8 cellular contexts compared by ENCODE assay signal in the genomic region with DNA sequence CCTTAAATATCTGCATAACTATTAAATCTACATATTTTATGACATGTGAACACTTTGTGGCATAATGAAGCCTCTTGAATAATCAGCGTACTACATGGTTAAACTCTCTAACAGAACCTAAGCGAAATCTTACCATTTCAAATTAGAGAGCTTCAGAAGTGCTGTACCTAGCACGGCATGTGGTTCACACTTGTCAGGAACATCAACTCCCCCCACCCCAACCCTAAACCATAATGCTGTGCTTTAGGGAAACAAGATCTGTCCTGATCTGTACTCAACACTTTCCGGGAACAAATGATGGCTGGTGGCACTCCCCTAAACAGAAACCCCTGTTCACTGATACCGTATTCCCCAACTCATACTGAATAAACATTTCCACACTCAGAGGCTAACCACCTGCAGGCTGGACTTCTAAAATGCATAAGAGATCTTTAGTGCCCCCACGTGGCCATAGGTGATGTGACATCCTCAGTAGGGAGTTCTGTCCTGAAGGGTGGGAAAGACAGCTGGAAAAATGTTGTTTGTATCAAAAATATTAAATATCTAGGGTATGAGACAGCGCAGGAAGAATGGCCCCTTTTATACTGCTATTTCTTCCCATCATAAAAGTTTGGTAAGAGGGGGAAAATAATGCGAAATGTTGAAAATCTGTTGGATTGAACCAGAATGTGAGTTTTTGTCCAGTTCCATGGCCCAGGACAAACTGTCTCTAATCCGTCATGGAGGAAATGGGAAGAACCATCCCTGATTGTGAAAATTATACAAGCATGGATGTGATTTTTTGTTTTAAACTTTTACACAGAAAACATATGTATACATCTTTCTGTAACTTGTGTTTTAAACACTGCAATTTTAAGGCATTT.
DNase-seq lines count a peak whose midpoint lies in the region; ATAC-seq and TF ChIP-seq lines count a peak whose summit lies in the region.

No MANE protein-coding gene starts in this region.

- H3K9me3 Mint-ChIP-seq in CD14-positive monocyte = peaks cover 0 to 4% (median 2%) of the 10 kb centered on the region in 7 donors

- H3K4me1 Mint-ChIP-seq in CD14-positive monocyte = peaks cover 36% of the 10 kb centered on the region

- TF ChIP-seq CTCF in CD14-positive monocyte (IDR thresholded peaks at IDR 0.05) = peak; percentile 91

- no peak overlapping the region for H3K4me3 Mint-ChIP-seq in CD14-positive monocyte

- intact Hi-C loops in CD14-positive monocyte (cut with micrococcal nuclease) = loop anchor here (5.0 to 10.0 kb wide), 2 partner anchors 163 to 1506 kb away; no protein-coding TSS in a partner anchor

- POLR2A ChIA-PET in HEK293T (lab: Yijun Ruan, JAX) = no interaction called here

- DNase-seq in CD14-positive monocyte (ENCODE audit: low spot score) = no peak
- DNase-seq in HEK293T (ENCODE audit: extremely low spot score) = peak; percentile 64
- peak; percentile 85 for DNase-seq in NCI-H69 (lab: John Stamatoyannopoulos, UW)
- peak; percentile 37 to 41 for DNase-seq in activated CD4-positive, alpha-beta T cell treated with anti-CD3 and anti-CD28 coated beads, Interleukin-2, amount 50 U/mL, for 4 hours
- DNase-seq in ecto neural progenitor cell (ENCODE audit: low spot score) = peak; percentile 68
- DNase-seq in lung microvascular endothelial cell (ENCODE audit: low read depth in 2 of 2) = peak; percentile 76 to 84
- DNase-seq in stimulated activated CD8-positive, alpha-beta memory T cell treated with anti-CD3 and anti-CD28 coated beads, Interleukin-15, amount 100 ng/mL, for 4 hours (ENCODE audit: low read depth in 2 of 2) = peak; percentile 4 to 13

- H3K27me3 Mint-ChIP-seq in CD14-positive monocyte (ENCODE audit: low read depth in 3 of 3) = peaks cover 5 to 9% (median 6%) of the 10 kb centered on the region in 3 donors

- H3K36me3 Mint-ChIP-seq in CD14-positive monocyte = peaks cover 1 to 4% of the 10 kb centered on the region in 2 donors

- CTCF ChIA-PET in HEK293T (lab: Yijun Ruan, JAX) = interaction anchor here (0.6 to 1.0 kb wide), 7 partner anchors 11 to 383 kb away, joined by 3 read pairs; no protein-coding TSS in a partner anchor

- no peak overlapping the region for H3K27ac Mint-ChIP-seq in CD14-positive monocyte

- ATAC-seq in GM18861 (IDR thresholded peaks at IDR 0.05; ENCODE audit: unreplicated experiment) = no peak

TF ChIP-seq in HEK293T, 16 proteins besides CTCF, POLR2A, EP300 and RAD21:
- no peak for TF ChIP-seq TARDBP (IDR thresholded peaks at IDR 0.05)
- TF ChIP-seq SP1 (IDR thresholded peaks at IDR 0.05) = no peak
- no peak for TF ChIP-seq ZNF384 (IDR thresholded peaks at IDR 0.05)
- TF ChIP-seq FOXA1 (IDR thresholded peaks at IDR 0.05) = no peak
